1 cellular context compared by ENCODE assay signal in genomic region chr12:122265931-122266771, GRCh38.
A peak's percentile ranks its signal among the peaks of the same experiment; 100 is the strongest.
TF ChIP-seq lines count a peak whose summit lies in the region.

Gene VPS33A (minus strand): TSS chr12:122266494. CDS start chr12:122266408, 86 bp downstream.

TF ChIP-seq in GM12878, 131 proteins besides CTCF, POLR2A, EP300 and RAD21 (continued from another document and continues in another):
- TF ChIP-seq SKIL (IDR thresholded peaks at IDR 0.05; ENCODE audit: low read depth, poor library complexity, severe bottlenecking) (peak; percentile 67), TCF3 (IDR thresholded peaks at IDR 0.05; ENCODE audit: borderline replicate concordance, insufficient read depth, low read depth, low read length) (0 out of 2 replicates have a peak, but pooled peaks have one; percentile 68), IKZF2 (IDR thresholded peaks at IDR 0.05) (peak in 1 of 2 experiments; percentile 39; a peak in 2 of 4 replicates), ZBED1 (IDR thresholded peaks at IDR 0.05; ENCODE audit: borderline replicate concordance) (no peak), SIN3A (IDR thresholded peaks at IDR 0.05; ENCODE audit: low read depth, low read length) (peak; percentile 99), NR2C1 (IDR thresholded peaks at IDR 0.05) (peak; percentile 54; the same call in 1 of the 2 replicates), DPF2 (IDR thresholded peaks at IDR 0.05) (no peak; the same call in 1 of the 2 replicates), SIX5 (IDR thresholded peaks at IDR 0.05; ENCODE audit: low read depth, low read length, severe bottlenecking) (peak; percentile 60), BCLAF1 (IDR thresholded peaks at IDR 0.05) (no peak), EGR1 (IDR thresholded peaks at IDR 0.05; ENCODE audit: borderline replicate concordance in 1 of 2, low read depth in 2 of 2, low read length in 2 of 2) (peak; percentile 79 to 84), BHLHE40 (IDR thresholded peaks at IDR 0.05; ENCODE audit: borderline replicate concordance in 1 of 2, low read depth in 2 of 2, low read length in 1 of 2) (peak; percentile 93 to 100), JUNB (IDR thresholded peaks at IDR 0.05) (no peak), CEBPZ (IDR thresholded peaks at IDR 0.05; ENCODE audit: low read depth, low read length) (peak; percentile 36; the same call in 1 of the 2 replicates), SUPT20H (IDR thresholded peaks at IDR 0.05; ENCODE audit: borderline replicate concordance, control insufficient read depth, low read depth, low read length) (no peak), ZBTB4 (CRISPR knock-in tag; IDR thresholded peaks at IDR 0.05) (peak; percentile 97), ZZZ3 (IDR thresholded peaks at IDR 0.05; ENCODE audit: control insufficient read depth, insufficient read length, low read depth) (no peak), SREBF2 (IDR thresholded peaks at IDR 0.05; ENCODE audit: low read length) (no peak), ZNF592 (IDR thresholded peaks at IDR 0.05) (no peak; the same call in 1 of the 2 replicates), HDAC6 (IDR thresholded peaks at IDR 0.05; ENCODE audit: unreplicated experiment) (no peak), LARP7 (IDR thresholded peaks at IDR 0.05) (peak; percentile 81), NRF1 (conservative IDR thresholded peaks at IDR 0.05; ENCODE audit: low read depth, low read length) (no peak; the same call in 1 of the 2 replicates), FOS (IDR thresholded peaks at IDR 0.05; ENCODE audit: borderline replicate concordance, extremely low read depth, insufficient read length) (peak; percentile 42), WRNIP1 (IDR thresholded peaks at IDR 0.05; ENCODE audit: borderline replicate concordance, low read depth, low read length) (no peak), ZNF217 (IDR thresholded peaks at IDR 0.05) (no peak), ZBTB11 (CRISPR knock-in tag; IDR thresholded peaks at IDR 0.05) (peak; percentile 77), ZNF207 (IDR thresholded peaks at IDR 0.05; ENCODE audit: borderline replicate concordance) (peak; percentile 76), POLR2AphosphoS2 (IDR thresholded peaks at IDR 0.05; ENCODE audit: low read depth, low read length) (no peak; the same call in 1 of the 2 replicates), CREB1 (IDR thresholded peaks at IDR 0.05; ENCODE audit: low read depth) (peak; percentile 80), MYB (IDR thresholded peaks at IDR 0.05; ENCODE audit: borderline replicate concordance, low read depth, low read length) (0 out of 2 replicates have a peak, but pooled peaks have one; percentile 5), RELA (IDR thresholded peaks at IDR 0.05; ENCODE audit: borderline replicate concordance, partially characterized antibody) (peak; percentile 94), FOXK2 (IDR thresholded peaks at IDR 0.05) (peak; percentile 77), USF1 (IDR thresholded peaks at IDR 0.05; ENCODE audit: borderline replicate concordance, extremely low read length, insufficient read depth, low read depth, low read length) (peak; percentile 99), NBN (IDR thresholded peaks at IDR 0.05) (peak; percentile 94)
